Comparison of ENCODE assay signal across 13 cellular contexts in the genomic region with DNA sequence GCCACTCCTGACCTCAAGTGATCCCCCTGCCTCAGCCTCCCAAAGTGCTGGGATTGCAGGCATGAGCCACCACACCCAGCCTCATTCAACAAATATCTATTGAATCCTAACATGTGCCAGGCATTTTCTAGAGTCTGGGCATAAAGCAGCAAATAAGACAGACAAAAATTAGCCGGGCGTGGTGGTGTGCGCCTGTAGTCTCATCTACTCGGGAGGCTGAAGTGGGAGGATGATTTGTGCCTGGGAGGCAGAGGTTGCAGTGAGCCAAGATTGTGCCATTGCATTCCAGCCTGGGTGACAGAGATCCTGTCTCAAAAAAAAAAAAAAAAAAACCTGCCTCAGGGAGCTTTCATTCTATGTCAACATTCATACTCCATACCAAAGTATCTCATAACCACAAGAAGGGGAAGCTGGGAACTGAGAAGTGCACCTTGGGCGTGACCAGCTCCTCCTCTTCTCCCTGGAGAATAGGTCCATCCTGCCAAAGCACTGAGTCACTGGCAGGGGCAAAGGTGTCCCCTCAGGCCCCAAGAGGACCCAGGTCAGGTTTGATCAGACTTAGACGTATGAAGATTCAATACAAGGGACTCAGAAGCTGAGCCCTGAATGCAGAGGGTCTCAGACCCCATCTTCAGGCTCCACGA. TPM values are rescaled to one million over a fixed set of nuclear protein-coding genes. Genes with fewer than 3 reads are reported as not detected.
DNase-seq lines count a peak whose midpoint lies in the region; ATAC-seq, FAIRE-seq and TF ChIP-seq lines count a peak whose summit lies in the region.
"Had no signal": no experiment of that assay in that cellular context is flagged by ENCODE, and none has a peak within 500 bp of the region (broad histone marks: within the 10 kb centered on the region; RNA-seq: fewer than 3 reads in every experiment).

No MANE protein-coding gene starts in this region.

- CTCF ChIA-PET in Calu3 (lab: Charles Lee) (interaction anchor here (0.6 to 9.2 kb wide), 4 partner anchors 15 to 55 kb away, joined by 3 to 132 read pairs (median 7); partner anchors contain the start of gene PIK3C2B), K562 (lab: Yijun Ruan, JAX; ENCODE audit: low intra/inter-chr PET ratio) (interaction anchor here (0.7 kb wide), 1 partner anchor 204 kb away, joined by 4 read pairs; no protein-coding TSS in a partner anchor)

- no peak overlapping the region for H3K27ac Mint-ChIP-seq in Calu3 (ENCODE audit: unreplicated experiment)
- H3K27ac Mint-ChIP-seq in naive thymus-derived CD8-positive, alpha-beta T cell: peak overlapping the region in 6 of 10 donors; percentile 19 to 67 (median 31)

- H3K27ac ChIP-seq in Karpas-422 (ENCODE audit: low read length): no peak overlapping the region
- no peak overlapping the region for H3K27ac ChIP-seq in K562 (ENCODE audit: extremely low read depth, low read depth, low read length)
- H3K27ac ChIP-seq in sigmoid colon: no peak overlapping the region
- H3K27ac ChIP-seq: lower lobe of right lung had no signal

- H3K4me1 ChIP-seq in Karpas-422 (ENCODE audit: low read length): peaks cover 16% of the 10 kb centered on the region
- peaks cover 0 to 4% of the 10 kb centered on the region in 2 experiments; a peak in 1 of 5 replicates for H3K4me1 ChIP-seq in K562 (replicated peaks in 1 of 2; ENCODE audit: control insufficient read depth in 2 of 2, insufficient read depth in 2 of 2, low read length in 2 of 2)
- H3K4me1 ChIP-seq in sigmoid colon: peaks cover 0 to 30% (median 21%) of the 10 kb centered on the region in 4 donors

- WGBS in K562 (ENCODE audit: insufficient coverage, low coverage, missing lambda C conversion rate): 8% methylated on average over 7 of the region's 7 CpGs
- WGBS in sigmoid colon, 2 donors: 62 to 77% methylated on average over 7 of the region's 7 CpGs

- no peaks in the 10 kb centered on the region for H3K79me2 ChIP-seq in Karpas-422 (ENCODE audit: low read length)
- H3K79me2 ChIP-seq in K562 (ENCODE audit: control insufficient read depth, insufficient read depth, low read length): no peaks in the 10 kb centered on the region

- TF ChIP-seq EP300 in K562 (IDR thresholded peaks at IDR 0.05; ENCODE audit: low read length): no peak
- no peak for TF ChIP-seq EP300 in sigmoid colon (IDR thresholded peaks at IDR 0.05)

- H3K9me3 ChIP-seq in Karpas-422 (ENCODE audit: low read length) (no peaks in the 10 kb centered on the region), K562 (replicated peaks; ENCODE audit: control insufficient read depth, insufficient read depth, low read depth, low read length) (no peaks in the 10 kb centered on the region), sigmoid colon (no peaks in the 10 kb centered on the region)
- H3K9me3 ChIP-seq: lower lobe of right lung had no signal

- H3K4me3 Mint-ChIP-seq in Calu3 (ENCODE audit: low read depth, unreplicated experiment): no peak overlapping the region
- H3K4me3 Mint-ChIP-seq in naive thymus-derived CD8-positive, alpha-beta T cell: no peak overlapping the region

- POLR2A ChIA-PET in K562 (lab: Yijun Ruan, JAX): interaction anchor here (0.5 to 1.5 kb wide), 8 partner anchors 10 to 545 kb away, joined by 3 to 5 read pairs (median 3); no protein-coding TSS in a partner anchor
- POLR2A ChIA-PET in naive thymus-derived CD8-positive, alpha-beta T cell (lab: Charles Lee): interaction anchor here (2.1 to 4.4 kb wide), 3 partner anchors 53 to 59 kb away, joined by 6 to 26 read pairs (median 23); no protein-coding TSS in a partner anchor

- H3K4me2 ChIP-seq in Karpas-422 (ENCODE audit: low read depth, low read length, poor library complexity, severe bottlenecking) (no peak overlapping the region), K562 (ENCODE audit: insufficient read depth, low read length) (no peak overlapping the region)

- in situ Hi-C loops in K562 (cut with MboI): loop anchor here (5.0 kb wide), 1 partner anchor 54 kb away; no protein-coding TSS in a partner anchor

- H3K9ac ChIP-seq in Karpas-422 (ENCODE audit: low read length): no peak overlapping the region
- H3K9ac ChIP-seq in K562 (ENCODE audit: insufficient read depth in 1 of 2, low read depth in 2 of 2, low read length in 2 of 2): no peak overlapping the region

- H3K9me2 ChIP-seq in Karpas-422 (replicated peaks; ENCODE audit: insufficient read depth, low read length): no peaks in the 10 kb centered on the region

- no peaks in the 10 kb centered on the region for H3K9me1 ChIP-seq in K562 (ENCODE audit: control insufficient read depth, insufficient read depth, low read length)

- no peak overlapping the region for H3K4me3 ChIP-seq in Karpas-422 (ENCODE audit: low read length)
- H3K4me3 ChIP-seq in K562: no peak overlapping the region
- H3K4me3 ChIP-seq in sigmoid colon: no peak overlapping the region
- H3K4me3 ChIP-seq: lower lobe of right lung had no signal

- TF ChIP-seq POLR2A in K562 (conservative IDR thresholded peaks at IDR 0.05): no peak
- no peak for TF ChIP-seq POLR2A in sigmoid colon (IDR thresholded peaks at IDR 0.05)

- H2AFZ ChIP-seq in Karpas-422 (ENCODE audit: low read length) (no peak overlapping the region), K562 (ENCODE audit: low read depth, low read length) (no peak overlapping the region)

- TF ChIP-seq RAD21 in K562 (CRISPR knock-in tag; conservative IDR thresholded peaks at IDR 0.05 in 1 of 2, IDR thresholded peaks at IDR 0.05 in 1 of 2): no peak

- no peaks in the 10 kb centered on the region for H3K9me3 Mint-ChIP-seq in Calu3 (ENCODE audit: low read depth, unreplicated experiment)
- no peaks in the 10 kb centered on the region for H3K9me3 Mint-ChIP-seq in naive thymus-derived CD8-positive, alpha-beta T cell

- no peaks in the 10 kb centered on the region for H3K27me3 Mint-ChIP-seq in Calu3 (ENCODE audit: unreplicated experiment)
- no peaks in the 10 kb centered on the region for H3K27me3 Mint-ChIP-seq in naive thymus-derived CD8-positive, alpha-beta T cell

- no peaks in the 10 kb centered on the region for H3K27me3 ChIP-seq in Karpas-422 (ENCODE audit: low read length)
- H3K27me3 ChIP-seq in K562 (ENCODE audit: control insufficient read depth in 2 of 2, insufficient read depth in 2 of 2, low read length in 2 of 2): peaks cover 17 to 53% of the 10 kb centered on the region in 2 experiments
- no peaks in the 10 kb centered on the region for H3K27me3 ChIP-seq in sigmoid colon

- intact Hi-C loops in Calu3 (cut with micrococcal nuclease; ENCODE audit: unreplicated experiment): no loop called here
- intact Hi-C loops in K562 (cut with micrococcal nuclease): no loop called here
- intact Hi-C loops in sigmoid colon (cut with DNase I): no loop called here

- no peak for FAIRE-seq in K562 (lab: Jason Lieb, UNC)

- BruUV-seq in Calu3 (replicated peaks; lab: Mats Ljungman, UMichigan): no TSS peak
- BruUV-seq in K562 (replicated peaks; lab: Mats Ljungman, UMichigan): no TSS peak

- ATAC-seq in K562 (no peak), GM21619 (IDR thresholded peaks at IDR 0.05; ENCODE audit: unreplicated experiment) (no peak), GM19035 (IDR thresholded peaks at IDR 0.05; ENCODE audit: unreplicated experiment) (no peak)
- ATAC-seq in naive thymus-derived CD8-positive, alpha-beta T cell: no peak
- ATAC-seq: lower lobe of right lung had no signal

- TF ChIP-seq CTCF in Calu3 (IDR thresholded peaks at IDR 0.05; ENCODE audit: unreplicated experiment) (no peak), K562 (IDR thresholded peaks at IDR 0.05 in 2 of 3, conservative IDR thresholded peaks at IDR 0.05 in 1 of 3; ENCODE audit: insufficient read depth in 2 of 3, low read depth in 1 of 3, low read length in 3 of 3) (no peak), sigmoid colon (IDR thresholded peaks at IDR 0.05) (no peak)

- peak; percentile 34 for DNase-seq in Calu3
- DNase-seq in Karpas-422: peak; percentile 52
- no peak for DNase-seq in K562 (ENCODE audit: extremely low read depth in 1 of 4, low spot score in 3 of 4)
- DNase-seq in naive thymus-derived CD8-positive, alpha-beta T cell: no peak
- no peak for DNase-seq in DMS 273 (lab: John Stamatoyannopoulos, UW; ENCODE audit: unreplicated experiment)
- no peak for DNase-seq in sigmoid colon
- DNase-seq: activated effector memory CD4-positive, alpha-beta T cell treated with Interleukin-2 at 50 U/mL for 16 hours; DMS79; lower lobe of right lung; NCI-H510A treated with DMSO at 0.1 percent for 48 hours; T-helper 9 cell had no signal

- H3K4me1 Mint-ChIP-seq in Calu3 (ENCODE audit: low read depth, unreplicated experiment): peaks cover 77% of the 10 kb centered on the region
- H3K4me1 Mint-ChIP-seq in naive thymus-derived CD8-positive, alpha-beta T cell: peaks cover 9 to 59% (median 21%) of the 10 kb centered on the region in 4 donors

- no peaks in the 10 kb centered on the region for H3K36me3 ChIP-seq in Karpas-422 (ENCODE audit: insufficient read depth, low read length)
- H3K36me3 ChIP-seq in K562 (ENCODE audit: control insufficient read depth, insufficient read depth, low read length): no peaks in the 10 kb centered on the region; the same call in 2 of the 3 replicates
- H3K36me3 ChIP-seq in sigmoid colon: peaks cover 12 to 86% (median 28%) of the 10 kb centered on the region in 4 donors

- H3K36me3 Mint-ChIP-seq in Calu3 (ENCODE audit: insufficient read depth, unreplicated experiment): peaks cover 39% of the 10 kb centered on the region
- peaks cover 5 to 65% (median 25%) of the 10 kb centered on the region in 3 donors for H3K36me3 Mint-ChIP-seq in naive thymus-derived CD8-positive, alpha-beta T cell

- no peaks in the 10 kb centered on the region for H4K20me1 ChIP-seq in Karpas-422 (ENCODE audit: insufficient read depth, low read depth, low read length)
- H4K20me1 ChIP-seq in K562 (replicated peaks; ENCODE audit: control insufficient read depth, insufficient read depth, low read length): 0 out of 2 replicates have a peak, but pooled peaks cover 6% of the 10 kb centered on the region

RNA-seq across cellular contexts. Expression of gene PPP1R15B, which starts 36.8 kb away (rescaled TPM):
- total RNA-seq in Calu3 (2022) (65.2 and 68.8 TPM in 2 replicates), K562 (2014; rRNA removed) (30.8 and 32.3 TPM in 2 replicates), K562 (2014; rRNA removed; fragmentation: Illumina TruSeq; extraction: Trizol) (42.2 and 45.5 TPM in 2 replicates), K562 (2015; rRNA removed; fragmentation: Illumina TruSeq; extraction: Trizol) (30.6 and 32.4 TPM in 2 replicates), K562 (2021) (46.5 and 48.1 TPM in 2 replicates), sigmoid colon (10 to 100 TPM; 40.0 to 44.7 (median 42.9) TPM)
- total RNA-seq in Karpas-422 (2014; rRNA removed; shearing (Covaris generic); ENCODE audit: low replicate concordance): 34.7 and 53.5 TPM in 2 replicates
- 89.5 and 106 TPM in 2 replicates for total RNA-seq in K562 (2011; cell fraction: chromatin; rRNA removed; ENCODE audit: low replicate concordance)
- total RNA-seq in K562 (2011; cell fraction: nucleolus; rRNA removed): 92.1 and 92.6 TPM in 2 replicates
- 106 and 121 TPM in 2 replicates for total RNA-seq in K562 (2011; cell fraction: nucleoplasm; rRNA removed)
- polyA plus RNA-seq in K562 (2011; rRNA removed) (24.6 and 27.0 TPM in 2 replicates), K562 (2014; fragmentation: Illumina TruSeq; extraction: Trizol) (34.2 and 36.5 TPM in 2 replicates), K562 (2014; fragmentation: Nextera tagmentation; extraction: Ambion mirVana) (10 to 100 TPM; 17.0 to 24.7 TPM), K562 (2014; rRNA removed) (26.9 and 27.2 TPM in 2 replicates), sigmoid colon (10 to 100 TPM in 1 of 3 donors, 1 to 10 TPM in 2; 9.0 to 31.3 (median 9.5) TPM)
- 19.2 and 23.1 TPM in 2 replicates for polyA plus RNA-seq in K562 (2011; cell fraction: cytosol; rRNA removed)
- polyA plus RNA-seq in K562 (2011; cell fraction: nucleus; rRNA removed): 18.4 and 20.5 TPM in 2 replicates
- 15.8 and 22.5 TPM in 2 replicates for polyA plus RNA-seq in K562 (2012)
- polyA minus RNA-seq in K562 (2011; rRNA and poly(A)+ RNA removed): 47.0 and 63.2 TPM in 2 replicates
- polyA minus RNA-seq in K562 (2011; cell fraction: cytosol; rRNA and poly(A)+ RNA removed): 38.7 and 39.2 TPM in 2 replicates
- polyA minus RNA-seq in K562 (2011; cell fraction: nucleus; rRNA and poly(A)+ RNA removed): 36.5 and 72.2 TPM in 2 replicates
- 10 to 100 TPM; 80.7 to 87.3 TPM for total RNA-seq in naive thymus-derived CD8-positive, alpha-beta T cell
- polyA plus RNA-seq in naive thymus-derived CD8-positive, alpha-beta T cell: 10 to 100 TPM; 14.2 to 20.8 (median 17.7) TPM

RNA-seq across cellular contexts. Expression of gene PIK3C2B, which starts 46.2 kb away (rescaled TPM):
- total RNA-seq in Calu3 (2022) (24.4 and 33.9 TPM in 2 replicates), K562 (2014; rRNA removed) (0.95 and 1.6 TPM in 2 replicates), K562 (2014; rRNA removed; fragmentation: Illumina TruSeq; extraction: Trizol) (0.61 and 0.62 TPM in 2 replicates), K562 (2015; rRNA removed; fragmentation: Illumina TruSeq; extraction: Trizol) (0.34 and 0.72 TPM in 2 replicates), K562 (2021) (1.8 and 2.9 TPM in 2 replicates), sigmoid colon (10 to 100 TPM in 3 of 4 donors, 1 to 10 TPM in 1; 9.2 to 29.9 (median 16.0) TPM)
- total RNA-seq in Karpas-422 (2014; rRNA removed; shearing (Covaris generic); ENCODE audit: low replicate concordance): 4.2 and 4.5 TPM in 2 replicates
- total RNA-seq in K562 (2011; cell fraction: chromatin; rRNA removed; ENCODE audit: low replicate concordance): 1.7 and 12.0 TPM in 2 replicates
- total RNA-seq in K562 (2011; cell fraction: nucleolus; rRNA removed): 2.2 and 6.7 TPM in 2 replicates
- total RNA-seq in K562 (2011; cell fraction: nucleoplasm; rRNA removed): 2.1 and 2.4 TPM in 2 replicates
- polyA plus RNA-seq in K562 (2011; rRNA removed) (1.1 and 4.0 TPM in 2 replicates), K562 (2014; fragmentation: Illumina TruSeq; extraction: Trizol) (0.55 and 0.82 TPM in 2 replicates), K562 (2014; fragmentation: Nextera tagmentation; extraction: Ambion mirVana) (under 1 TPM; 0.10 to 0.27 TPM), K562 (2014; rRNA removed) (0.27 and 0.65 TPM in 2 replicates), sigmoid colon (10 to 100 TPM; 11.4 to 47.6 (median 17.1) TPM)
- polyA plus RNA-seq in K562 (2011; cell fraction: cytosol; rRNA removed): 2.0 and 3.0 TPM in 2 replicates
- 3.8 and 3.9 TPM in 2 replicates for polyA plus RNA-seq in K562 (2011; cell fraction: nucleus; rRNA removed)
- 1.4 and 2.8 TPM in 2 replicates for polyA plus RNA-seq in K562 (2012)
- 3.3 and 3.9 TPM in 2 replicates for polyA minus RNA-seq in K562 (2011; rRNA and poly(A)+ RNA removed)
- polyA minus RNA-seq in K562 (2011; cell fraction: cytosol; rRNA and poly(A)+ RNA removed): 2.7 and 7.7 TPM in 2 replicates
- polyA minus RNA-seq in K562 (2011; cell fraction: nucleus; rRNA and poly(A)+ RNA removed): 3.1 and 6.1 TPM in 2 replicates
- 10 to 100 TPM; 39.5 to 40.1 TPM for total RNA-seq in naive thymus-derived CD8-positive, alpha-beta T cell
- 1 to 10 TPM; 1.3 to 2.6 (median 1.8) TPM for polyA plus RNA-seq in naive thymus-derived CD8-positive, alpha-beta T cell

Comparison
In these comparisons a context has a peak if more than half of its experiments do, and no peak if none do; other contexts are left out.
1. DNase-seq: peak in Calu3 (single experiment) and Karpas-422 (single experiment); none in K562 (0 of 4), naive thymus-derived CD8-positive, alpha-beta T cell (0 of 10), DMS 273 (single experiment) and sigmoid colon (single experiment).